Comparison of ENCODE assay signal across 1 cellular context in genomic region chr19:944663-945241, GRCh38.
TF ChIP-seq lines count a peak whose summit lies in the region.

No MANE protein-coding gene starts in this region.

TF ChIP-seq in HepG2, 621 proteins besides CTCF, POLR2A, EP300 and RAD21:
- no peak for TF ChIP-seq ATF2 (CRISPR knock-in tag; IDR thresholded peaks at IDR 0.05)
- peak; percentile 15 for TF ChIP-seq ZNF687 (CRISPR knock-in tag; IDR thresholded peaks at IDR 0.05)
- 0 out of 2 replicates have a peak, but pooled peaks have one; percentile 30 for TF ChIP-seq TARDBP (CRISPR knock-in tag; IDR thresholded peaks at IDR 0.05)
- peak; percentile 83 for TF ChIP-seq ZNF121 (CRISPR knock-in tag; IDR thresholded peaks at IDR 0.05)
- peak; percentile 72; the same call in 1 of the 2 replicates for TF ChIP-seq HNRNPL (IDR thresholded peaks at IDR 0.05; ENCODE audit: low read depth, low read length)
- TF ChIP-seq ZNF180 (CRISPR knock-in tag; IDR thresholded peaks at IDR 0.05; ENCODE audit: borderline replicate concordance, low read depth) = no peak
